Comparison of ENCODE assay signal across 9 cellular contexts in the genomic region with DNA sequence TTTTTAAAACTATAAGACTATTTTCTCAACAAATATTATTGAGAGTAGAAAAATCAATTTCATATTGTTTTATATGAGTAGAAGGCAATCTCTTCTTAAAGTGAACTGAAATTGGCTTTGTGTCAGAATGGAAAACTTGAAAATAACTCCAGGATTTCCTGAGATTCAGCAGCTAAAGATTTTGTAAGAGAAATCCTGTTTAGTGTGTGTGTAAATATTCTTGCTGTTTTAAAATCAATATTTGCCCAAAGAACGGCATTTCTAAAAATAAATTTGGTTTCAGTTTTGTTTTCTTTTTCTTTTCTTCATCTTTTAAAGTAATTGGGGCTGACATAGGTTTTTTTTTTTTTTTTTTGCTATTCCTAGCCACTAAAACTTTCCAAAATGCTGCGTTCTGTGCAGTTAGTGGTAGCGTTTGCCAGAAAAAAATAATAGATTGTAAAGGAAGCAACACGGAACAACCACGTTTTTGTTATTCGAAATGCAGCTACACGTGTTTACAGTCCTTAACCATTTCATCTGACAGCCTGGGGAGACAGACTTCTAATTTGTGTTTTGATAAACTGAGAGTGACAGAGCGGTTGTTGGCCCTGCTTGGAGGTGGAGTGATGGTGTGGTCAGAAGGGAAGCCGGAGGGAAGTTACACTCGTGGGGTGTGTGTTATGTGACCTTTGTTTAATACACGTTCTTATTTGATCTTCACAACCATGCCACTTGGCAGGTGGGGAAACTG. TPM values are rescaled to one million over a fixed set of nuclear protein-coding genes. Genes with fewer than 3 reads are reported as not detected.
DNase-seq lines count a peak whose midpoint lies in the region; ATAC-seq and TF ChIP-seq lines count a peak whose summit lies in the region.
"Had no signal": no experiment of that assay in that cellular context is flagged by ENCODE, and none has a peak within 500 bp of the region (broad histone marks: within the 10 kb centered on the region; RNA-seq: fewer than 3 reads in every experiment).

No MANE protein-coding gene starts in this region.

- intact Hi-C loops in OCI-LY7 (cut with micrococcal nuclease; ENCODE audit: unreplicated experiment): loop anchor here (1.0 kb wide), 1 partner anchor 21 kb away; no protein-coding TSS in a partner anchor

- no peak overlapping the region for H3K27ac ChIP-seq in OCI-LY7 (ENCODE audit: low read depth, low read length, poor library complexity, severe bottlenecking)
- H3K27ac ChIP-seq in tibial nerve: peak overlapping the region in 3 of 4 donors; percentile 51 to 64 (median 57)

- POLR2A ChIA-PET in OCI-LY7 (lab: Charles Lee): interaction anchor here (0.5 to 6.0 kb wide), 11 partner anchors 11 to 987 kb away, joined by 3 to 31 read pairs (median 4); partner anchors contain the start of gene AGRP
- POLR2A ChIA-PET in WTC11 (lab: Charles Lee): no interaction called here

- no peak overlapping the region for H3K4me3 Mint-ChIP-seq in WTC11

- WGBS in tibial nerve, 2 donors: 3 to 7% methylated on average over 11 of the region's 11 CpGs

- no peaks in the 10 kb centered on the region for H3K27me3 ChIP-seq in tibial nerve

- no peaks in the 10 kb centered on the region for H3K36me3 Mint-ChIP-seq in WTC11

- H3K36me3 ChIP-seq in OCI-LY7 (ENCODE audit: insufficient read depth, low read length) (no peaks in the 10 kb centered on the region), tibial nerve (no peaks in the 10 kb centered on the region)

- no peaks in the 10 kb centered on the region for H3K9me2 ChIP-seq in OCI-LY7 (ENCODE audit: insufficient read depth, low read length)

- TF ChIP-seq POLR2A in GM18505 (IDR thresholded peaks at IDR 0.05; ENCODE audit: borderline replicate concordance, extremely low read depth, insufficient read depth, insufficient read length) (no peak), tibial nerve (IDR thresholded peaks at IDR 0.05) (no peak)

- H3K9me3 ChIP-seq in OCI-LY7 (ENCODE audit: low read length): no peaks in the 10 kb centered on the region
- no peaks in the 10 kb centered on the region for H3K9me3 ChIP-seq in tibial nerve

- TF ChIP-seq EP300 in tibial nerve (IDR thresholded peaks at IDR 0.05): no peak

- no TSS peak for BruUV-seq in OCI-LY7 (replicated peaks; lab: Mats Ljungman, UMichigan)

- H3K4me1 Mint-ChIP-seq in WTC11: peaks cover 12% of the 10 kb centered on the region

- H3K27ac Mint-ChIP-seq in WTC11: no peak overlapping the region

- H3K4me1 ChIP-seq in OCI-LY7 (ENCODE audit: insufficient read depth, low read length, poor library complexity, severe bottlenecking) (peaks cover 33% of the 10 kb centered on the region), tibial nerve (peaks cover 0 to 28% (median 23%) of the 10 kb centered on the region in 4 donors)

- CTCF ChIA-PET in OCI-LY7 (lab: Charles Lee; ENCODE audit: unreplicated experiment) (interaction anchor here (0.9 to 1.2 kb wide), 2 partner anchors 17 to 22 kb away, joined by 3 read pairs; no protein-coding TSS in a partner anchor), WTC11 (lab: Charles Lee) (interaction anchor here (1.0 to 1.2 kb wide), 2 partner anchors 18 to 105 kb away, joined by 3 to 4 read pairs; no protein-coding TSS in a partner anchor)

- peak overlapping the region; percentile 45 for H3K4me3 ChIP-seq in OCI-LY7 (ENCODE audit: low read depth, low read length, poor library complexity, severe bottlenecking)
- peak overlapping the region in 2 of 4 donors; percentile 5 to 27 for H3K4me3 ChIP-seq in tibial nerve
- H3K4me3 ChIP-seq: K562 had no signal

- ATAC-seq in GM18505 (IDR thresholded peaks at IDR 0.05; ENCODE audit: unreplicated experiment) (peak; percentile 24), HG02623 (IDR thresholded peaks at IDR 0.05; ENCODE audit: unreplicated experiment) (peak; percentile 2), WTC11 (no peak), HG02763 (IDR thresholded peaks at IDR 0.05; ENCODE audit: unreplicated experiment) (no peak)

- no peaks in the 10 kb centered on the region; the same call in none of the 2 replicates for H3K27me3 Mint-ChIP-seq in WTC11 (ENCODE audit: low read depth)

- H3K9me3 Mint-ChIP-seq in WTC11: no peaks in the 10 kb centered on the region

- TF ChIP-seq CTCF in OCI-LY7 (conservative IDR thresholded peaks at IDR 0.05; ENCODE audit: low read length) (no peak), tibial nerve (IDR thresholded peaks at IDR 0.05) (no peak), WTC11 (IDR thresholded peaks at IDR 0.05) (no peak)

- H4K20me1 ChIP-seq in OCI-LY7 (ENCODE audit: insufficient read depth, low read length): no peaks in the 10 kb centered on the region

- peak overlapping the region; percentile 93 for H2AFZ ChIP-seq in OCI-LY7 (ENCODE audit: low read length)

- peak overlapping the region; percentile 63 for H3K4me2 ChIP-seq in OCI-LY7 (ENCODE audit: low read length)

- DNase-seq in OCI-LY7 (ENCODE audit: low spot score) (no peak), glomerular endothelial cell (ENCODE audit: extremely low read depth, low read depth, low spot score) (peak; percentile 4), tibial nerve (ENCODE audit: low spot score in 2 of 2) (peak in 1 of 2 donors; percentile 9), ureter (ENCODE audit: low spot score) (no peak), WTC11 (ENCODE audit: low spot score) (no peak)

- H3K79me2 ChIP-seq in OCI-LY7 (ENCODE audit: insufficient read depth, low read depth, low read length): no peaks in the 10 kb centered on the region

TF ChIP-seq in WTC11, 78 proteins besides CTCF, POLR2A, EP300 and RAD21:
- TF ChIP-seq PRRX2 (CRISPR knock-in tag; IDR thresholded peaks at IDR 0.05) (no peak), E2F1 (CRISPR knock-in tag; IDR thresholded peaks at IDR 0.05) (no peak)

RNA-seq across cellular contexts. Expression of gene SMPD3, which starts 21.6 kb away (rescaled TPM):
- 0.16 and 0.21 TPM in 2 replicates for total RNA-seq in OCI-LY7 (2014; rRNA removed; shearing (Covaris generic))
- total RNA-seq in OCI-LY7 (2022) (0.51 and 0.61 TPM in 2 replicates), glomerular endothelial cell (not detected in 2 replicates), tibial nerve (1 to 10 TPM in 1 of 4 donors, under 1 TPM in 3; 0.20 to 3.3 (median 0.63) TPM), ureter (1.6 TPM), WTC11 (2021) (0.99 to 1.4 TPM (median 1.2 TPM) in 3 replicates)

Comparison
In these comparisons a context has a peak if more than half of its experiments do, and no peak if none do; other contexts are left out.
1. ATAC-seq: peak in GM18505 (single experiment) and HG02623 (single experiment); none in WTC11 (single experiment) and HG02763 (single experiment).